In the genomic region with DNA sequence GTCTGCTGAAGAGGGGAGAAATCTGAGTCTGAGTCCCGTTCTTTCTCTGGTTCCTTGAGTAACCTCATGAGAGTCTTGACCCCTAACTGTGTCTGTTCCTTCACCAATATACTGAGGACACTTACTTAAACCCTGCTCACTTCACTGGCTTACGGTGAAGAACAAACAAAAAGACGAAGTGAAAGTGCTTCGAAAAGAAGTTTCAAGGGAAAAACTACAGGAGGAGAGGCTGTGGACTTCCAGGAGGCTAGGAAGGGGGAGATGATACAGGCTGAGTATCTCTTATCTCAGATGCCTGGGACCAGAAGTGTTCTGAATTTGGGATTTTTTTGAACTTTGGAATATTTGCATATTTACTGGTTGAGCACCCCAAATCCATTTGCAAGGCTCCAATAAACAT, we compare ENCODE assay signal across 23 cellular contexts. TPM values are rescaled to one million over a fixed set of nuclear protein-coding genes. Genes with fewer than 3 reads are reported as not detected.
A peak's percentile ranks its signal among the peaks of the same experiment; 100 is the strongest.
DNase-seq lines count a peak whose midpoint lies in the region; ATAC-seq and TF ChIP-seq lines count a peak whose summit lies in the region.
"Had no signal": no experiment of that assay in that cellular context is flagged by ENCODE, and none has a peak within 500 bp of the region (broad histone marks: within the 10 kb centered on the region; RNA-seq: fewer than 3 reads in every experiment).

No MANE protein-coding gene starts in this region.

- peaks cover 74% of the 10 kb centered on the region for H3K4me1 ChIP-seq in OCI-LY3 (ENCODE audit: low read length)
- H3K4me1 ChIP-seq: Caco-2 had no signal

- H3K36me3 Mint-ChIP-seq in activated naive CD4-positive, alpha-beta T cell treated with anti-CD3 and anti-CD28 coated beads, Interleukin-2, amount 50 U/mL, for 24 hours = peaks cover 32% of the 10 kb centered on the region
- H3K36me3 Mint-ChIP-seq in activated naive CD8-positive, alpha-beta T cell treated with anti-CD3 and anti-CD28 coated beads, Interleukin-2, amount 50 U/mL, for 24 hours (ENCODE audit: low read depth) = peaks cover 55% of the 10 kb centered on the region
- peaks cover 63 to 72% of the 10 kb centered on the region in 2 donors for H3K36me3 Mint-ChIP-seq in CD14-positive monocyte

- peak overlapping the region; percentile 54 for H3K4me2 ChIP-seq in OCI-LY3 (ENCODE audit: low read length)

- H3K27ac Mint-ChIP-seq in activated naive CD4-positive, alpha-beta T cell treated with anti-CD3 and anti-CD28 coated beads, Interleukin-2, amount 50 U/mL, for 24 hours = peak overlapping the region; percentile 73
- peak overlapping the region; percentile 66 for H3K27ac Mint-ChIP-seq in activated naive CD8-positive, alpha-beta T cell treated with anti-CD3 and anti-CD28 coated beads, Interleukin-2, amount 50 U/mL, for 24 hours
- H3K27ac Mint-ChIP-seq in CD14-positive monocyte = peak overlapping the region in 1 of 7 donors; percentile 65
- H3K27ac Mint-ChIP-seq: activated CD4-positive, alpha-beta T cell treated with anti-CD3 and anti-CD28 coated beads, Interleukin-2, amount 10 ng/mL, durations not matched to agents 7 days and 5 days had no signal

- TF ChIP-seq CTCF in OCI-LY3 (IDR thresholded peaks at IDR 0.05; ENCODE audit: low read depth, low read length) (no peak), CD14-positive monocyte (IDR thresholded peaks at IDR 0.05) (no peak)

- H3K79me2 ChIP-seq in OCI-LY3 (ENCODE audit: low read length) = peaks cover 19% of the 10 kb centered on the region

- H3K36me3 ChIP-seq in OCI-LY3 (replicated peaks; ENCODE audit: low read depth, low read length) = peaks cover 76% of the 10 kb centered on the region

- intact Hi-C loops in CD14-positive monocyte (cut with micrococcal nuclease) = no loop called here

- peaks cover 51% of the 10 kb centered on the region for H3K4me1 Mint-ChIP-seq in activated naive CD4-positive, alpha-beta T cell treated with anti-CD3 and anti-CD28 coated beads, Interleukin-2, amount 50 U/mL, for 24 hours
- peaks cover 45% of the 10 kb centered on the region for H3K4me1 Mint-ChIP-seq in activated naive CD8-positive, alpha-beta T cell treated with anti-CD3 and anti-CD28 coated beads, Interleukin-2, amount 50 U/mL, for 24 hours
- H3K4me1 Mint-ChIP-seq in CD14-positive monocyte = peaks cover 40% of the 10 kb centered on the region

- ATAC-seq in activated naive CD8-positive, alpha-beta T cell treated with anti-CD3 and anti-CD28 coated beads, Interleukin-2, amount 50 U/mL, for 24 hours = no peak
- no peak for ATAC-seq in GM18498 (IDR thresholded peaks at IDR 0.05; ENCODE audit: unreplicated experiment)
- ATAC-seq: activated T-cell treated with anti-CD3 and anti-CD28 coated beads, Interleukin-2, amount 50 U/mL, for 4 hours; gastrocnemius medialis; naive thymus-derived CD8-positive, alpha-beta T cell had no signal

- H3K27me3 ChIP-seq in OCI-LY3 (ENCODE audit: low read depth, low read length) = no peaks in the 10 kb centered on the region
- H3K27me3 ChIP-seq: gastrocnemius medialis, vagina had no signal

- no peaks in the 10 kb centered on the region for H3K9me3 Mint-ChIP-seq in activated naive CD4-positive, alpha-beta T cell treated with anti-CD3 and anti-CD28 coated beads, Interleukin-2, amount 50 U/mL, for 24 hours
- H3K9me3 Mint-ChIP-seq in activated naive CD8-positive, alpha-beta T cell treated with anti-CD3 and anti-CD28 coated beads, Interleukin-2, amount 50 U/mL, for 24 hours = no peaks in the 10 kb centered on the region
- peaks cover 0 to 2% (median 0%) of the 10 kb centered on the region in 7 donors for H3K9me3 Mint-ChIP-seq in CD14-positive monocyte
- H3K9me3 Mint-ChIP-seq: activated CD4-positive, alpha-beta T cell treated with anti-CD3 and anti-CD28 coated beads, Interleukin-2, amount 10 ng/mL, durations not matched to agents 7 days and 5 days; activated T-cell treated with anti-CD3 and anti-CD28 coated beads, Interleukin-2, amount 50 U/mL, for 4 hours; naive thymus-derived CD8-positive, alpha-beta T cell had no signal

- no peak overlapping the region for H2AFZ ChIP-seq in OCI-LY3 (ENCODE audit: low read depth, low read length)
- H2AFZ ChIP-seq: GM23248 had no signal

- no peak for DNase-seq in activated naive CD4-positive, alpha-beta T cell treated with Interleukin-2 at 50 U/mL for 16 hours
- no peak for DNase-seq in activated naive CD8-positive, alpha-beta T cell treated with anti-CD3 and anti-CD28 coated beads, Interleukin-2, amount 50 U/mL, for 24 hours
- DNase-seq in stimulated activated CD4-positive, alpha-beta T cell treated with anti-CD3 and anti-CD28 coated beads, Interleukin-1b, Interleukin-23, amount 100 ng/mL, for 48 hours = no peak
- DNase-seq in CD14-positive monocyte (ENCODE audit: low spot score) (no peak), NCI-H187 (lab: John Stamatoyannopoulos, UW) (no peak)
- DNase-seq: activated CD4-positive, alpha-beta T cell treated with anti-CD3 and anti-CD28 coated beads, Interleukin-2, amount 10 ng/mL, durations not matched to agents 7 days and 5 days; activated T-cell treated with anti-CD3 and anti-CD28 coated beads, Interleukin-2, amount 50 U/mL, for 4 hours; amygdala; Caco-2; gastrocnemius medialis; GM23248; KG1; mammary epithelial cell; NCI-H2029; RPMI8226; stimulated activated CD4-positive, alpha-beta T cell treated with anti-CD3 and anti-CD28 coated beads, Interleukin-2, amount 100 ng/mL, for 24 hours had no signal

- H4K20me1 ChIP-seq in OCI-LY3 (ENCODE audit: insufficient read depth, low read length) = no peaks in the 10 kb centered on the region

- no peaks in the 10 kb centered on the region for H3K27me3 Mint-ChIP-seq in activated naive CD4-positive, alpha-beta T cell treated with anti-CD3 and anti-CD28 coated beads, Interleukin-2, amount 50 U/mL, for 24 hours
- no peaks in the 10 kb centered on the region for H3K27me3 Mint-ChIP-seq in activated naive CD8-positive, alpha-beta T cell treated with anti-CD3 and anti-CD28 coated beads, Interleukin-2, amount 50 U/mL, for 24 hours
- peaks cover 0 to 4% (median 0%) of the 10 kb centered on the region in 3 donors for H3K27me3 Mint-ChIP-seq in CD14-positive monocyte (ENCODE audit: low read depth in 3 of 3)
- H3K27me3 Mint-ChIP-seq: activated CD4-positive, alpha-beta T cell treated with anti-CD3 and anti-CD28 coated beads, Interleukin-2, amount 10 ng/mL, durations not matched to agents 7 days and 5 days; naive thymus-derived CD8-positive, alpha-beta T cell had no signal

- no peaks in the 10 kb centered on the region for H3K9me3 ChIP-seq in OCI-LY3 (ENCODE audit: insufficient read depth, low read length)
- H3K9me3 ChIP-seq: Caco-2, gastrocnemius medialis, vagina had no signal

- no peak overlapping the region for H3K4me3 Mint-ChIP-seq in activated naive CD4-positive, alpha-beta T cell treated with anti-CD3 and anti-CD28 coated beads, Interleukin-2, amount 50 U/mL, for 24 hours
- H3K4me3 Mint-ChIP-seq in activated naive CD8-positive, alpha-beta T cell treated with anti-CD3 and anti-CD28 coated beads, Interleukin-2, amount 50 U/mL, for 24 hours = no peak overlapping the region
- no peak overlapping the region for H3K4me3 Mint-ChIP-seq in CD14-positive monocyte
- H3K4me3 Mint-ChIP-seq: activated CD4-positive, alpha-beta T cell treated with anti-CD3 and anti-CD28 coated beads, Interleukin-2, amount 10 ng/mL, durations not matched to agents 7 days and 5 days; activated T-cell treated with anti-CD3 and anti-CD28 coated beads, Interleukin-2, amount 50 U/mL, for 4 hours; naive thymus-derived CD8-positive, alpha-beta T cell had no signal

- H3K9ac ChIP-seq in OCI-LY3 (ENCODE audit: low read length) = peak overlapping the region; percentile 56; the same call in 1 of the 2 replicates
- H3K9ac ChIP-seq: GM23248 had no signal

- peak overlapping the region; percentile 66 for H3K27ac ChIP-seq in OCI-LY3 (ENCODE audit: low read length)
- H3K27ac ChIP-seq: gastrocnemius medialis, GM23248, vagina had no signal

- H3K4me3 ChIP-seq in OCI-LY3 (ENCODE audit: low read length) = peak overlapping the region; percentile 25; the same call in 1 of the 2 replicates
- H3K4me3 ChIP-seq: gastrocnemius medialis, GM23248, vagina had no signal

RNA-seq across cellular contexts. Expression of gene SMG9, which starts 6.1 kb away (rescaled TPM):
- polyA plus RNA-seq in CD14-positive monocyte = 1 to 10 TPM; 1.3 to 2.4 TPM

RNA-seq across cellular contexts. Expression of gene KCNN4, which starts 32.1 kb away (rescaled TPM):
- 10 to 100 TPM; 12.9 to 17.1 TPM for polyA plus RNA-seq in CD14-positive monocyte

RNA-seq across cellular contexts. Expression of gene IRGC, which starts 32.8 kb away (rescaled TPM):
- polyA plus RNA-seq in CD14-positive monocyte = not detected
- polyA plus RNA-seq: AG04450; esophagus; GM23248; mammary epithelial cell; naive thymus-derived CD8-positive, alpha-beta T cell had no signal

RNA-seq across cellular contexts. Expression of gene LYPD5, which starts 53.6 kb away (rescaled TPM):
- under 1 TPM; 0.24 to 0.39 TPM for polyA plus RNA-seq in CD14-positive monocyte
